In the genomic region with DNA sequence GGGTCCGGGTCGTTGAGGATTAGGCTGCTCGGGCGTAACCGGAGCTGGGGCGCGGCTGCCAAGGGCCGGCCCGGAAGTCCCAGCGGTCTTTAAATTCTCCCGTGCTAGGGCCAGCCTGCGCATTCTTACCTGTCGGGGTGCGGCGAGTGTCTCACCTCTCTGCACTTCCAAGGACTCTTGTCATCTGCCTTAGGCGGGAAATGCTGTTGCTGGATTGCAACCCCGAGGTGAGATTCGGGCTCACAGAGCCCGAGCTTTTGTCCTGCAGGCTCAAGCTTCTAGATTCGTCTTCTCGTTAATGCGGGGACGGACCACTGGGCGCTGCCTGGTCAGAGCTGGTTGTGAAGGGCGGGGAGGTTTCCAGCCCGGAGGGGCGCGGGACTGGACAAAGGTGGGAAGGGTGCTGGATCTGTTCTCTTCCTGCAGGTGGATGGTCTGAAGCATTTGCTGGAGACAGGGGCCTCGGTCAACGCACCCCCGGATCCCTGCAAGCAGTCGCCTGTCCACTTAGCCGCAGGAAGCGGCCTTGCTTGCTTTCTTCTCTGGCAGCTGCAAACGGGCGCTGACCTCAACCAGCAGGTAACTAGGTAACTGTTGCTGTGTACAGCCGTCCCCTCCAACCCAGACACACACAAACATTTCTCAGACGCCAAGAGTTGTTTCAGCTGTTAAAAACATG, we compare ENCODE assay signal across 7 cellular contexts. TPM values are rescaled to one million over a fixed set of nuclear protein-coding genes. Genes with fewer than 3 reads are reported as not detected.
A peak's percentile ranks its signal among the peaks of the same experiment; 100 is the strongest.
DNase-seq lines count a peak whose midpoint lies in the region; ATAC-seq and TF ChIP-seq lines count a peak whose summit lies in the region.

A gene with protein sequence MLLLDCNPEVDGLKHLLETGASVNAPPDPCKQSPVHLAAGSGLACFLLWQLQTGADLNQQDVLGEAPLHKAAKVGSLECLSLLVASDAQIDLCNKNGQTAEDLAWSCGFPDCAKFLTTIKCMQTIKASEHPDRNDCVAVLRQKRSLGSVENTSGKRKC (plus strand): TSS at position 118 of the 679 bp plus-strand sequence. CDS start 83 bp downstream, at position 201.

- CTCF ChIA-PET in WTC11 (lab: Charles Lee), result interaction anchor here (0.6 to 1.9 kb wide), 6 partner anchors 11 to 641 kb away, joined by 3 to 11 read pairs (median 4); a partner anchor contains a TSS

- H3K4me3 Mint-ChIP-seq in WTC11, result peak within 1 kb of the TSS; percentile 78
- peak within 1 kb of the TSS; percentile 96 for H3K4me3 Mint-ChIP-seq in natural killer cell

- peak within 1 kb of the TSS; percentile 93 for H3K27ac Mint-ChIP-seq in WTC11
- H3K27ac Mint-ChIP-seq in natural killer cell, result peak within 1 kb of the TSS; percentile 94 to 97

- peaks cover 3% of the 10 kb centered on the region for H3K9me3 Mint-ChIP-seq in WTC11
- H3K9me3 Mint-ChIP-seq in natural killer cell, result no peaks in the 10 kb centered on the region

- DNase-seq in WTC11 (ENCODE audit: low spot score) (peak; percentile 52), fibroblast of the aortic adventitia (ENCODE audit: low read depth) (peak; percentile 28), natural killer cell (no peak)
- no peak for DNase-seq in stimulated activated naive CD4-positive, alpha-beta T cell (lab: John Stamatoyannopoulos, UW)

- H3K4me1 Mint-ChIP-seq in WTC11 (peaks cover 22% of the 10 kb centered on the region), natural killer cell (peaks cover 25 to 26% of the 10 kb centered on the region in 2 donors)

- intact Hi-C loops in natural killer cell (cut with micrococcal nuclease), result loop anchor here (1.0 to 2.0 kb wide), 2 partner anchors 28 to 74 kb away; a partner anchor contains a TSS

- peaks cover 39% of the 10 kb centered on the region for H3K36me3 Mint-ChIP-seq in WTC11
- H3K36me3 Mint-ChIP-seq in natural killer cell, result no peaks in the 10 kb centered on the region

- peak within 1 kb of the TSS; percentile 82 for H3K4me3 ChIP-seq in fibroblast of the aortic adventitia (ENCODE audit: low read depth, low read length)

- peak; percentile 5 for ATAC-seq in GM18867 (IDR thresholded peaks at IDR 0.05; ENCODE audit: unreplicated experiment)
- peak; percentile 18 for ATAC-seq in WTC11
- no peak for ATAC-seq in natural killer cell
- no peak for ATAC-seq in HG02623 (IDR thresholded peaks at IDR 0.05; ENCODE audit: unreplicated experiment)

- TF ChIP-seq CTCF in WTC11 (IDR thresholded peaks at IDR 0.05) (no peak), fibroblast of the aortic adventitia (IDR thresholded peaks at IDR 0.05; ENCODE audit: insufficient read depth, low read length) (no peak), natural killer cell (IDR thresholded peaks at IDR 0.05) (no peak)

- TF ChIP-seq EP300 in Ishikawa (IDR thresholded peaks at IDR 0.05; ENCODE audit: borderline replicate concordance), result no peak

- H3K27me3 Mint-ChIP-seq in WTC11 (ENCODE audit: low read depth), result no peaks in the 10 kb centered on the region
- no peaks in the 10 kb centered on the region for H3K27me3 Mint-ChIP-seq in natural killer cell (ENCODE audit: low read depth in 2 of 2)

- POLR2A ChIA-PET in WTC11 (lab: Charles Lee), result interaction anchor here (1.2 kb wide), 1 partner anchor 29 kb away, joined by 3 read pairs; a partner anchor contains a TSS

- 0 out of 2 replicates have a peak, but pooled peaks have one; percentile 0 for TF ChIP-seq RAD21 in Ishikawa (IDR thresholded peaks at IDR 0.05; ENCODE audit: low read depth)

TF ChIP-seq in Ishikawa, 13 proteins besides CTCF, POLR2A, EP300 and RAD21:
- TF ChIP-seq TEAD4 (IDR thresholded peaks at IDR 0.05), result peak; percentile 72
- TF ChIP-seq, protein P1, sequence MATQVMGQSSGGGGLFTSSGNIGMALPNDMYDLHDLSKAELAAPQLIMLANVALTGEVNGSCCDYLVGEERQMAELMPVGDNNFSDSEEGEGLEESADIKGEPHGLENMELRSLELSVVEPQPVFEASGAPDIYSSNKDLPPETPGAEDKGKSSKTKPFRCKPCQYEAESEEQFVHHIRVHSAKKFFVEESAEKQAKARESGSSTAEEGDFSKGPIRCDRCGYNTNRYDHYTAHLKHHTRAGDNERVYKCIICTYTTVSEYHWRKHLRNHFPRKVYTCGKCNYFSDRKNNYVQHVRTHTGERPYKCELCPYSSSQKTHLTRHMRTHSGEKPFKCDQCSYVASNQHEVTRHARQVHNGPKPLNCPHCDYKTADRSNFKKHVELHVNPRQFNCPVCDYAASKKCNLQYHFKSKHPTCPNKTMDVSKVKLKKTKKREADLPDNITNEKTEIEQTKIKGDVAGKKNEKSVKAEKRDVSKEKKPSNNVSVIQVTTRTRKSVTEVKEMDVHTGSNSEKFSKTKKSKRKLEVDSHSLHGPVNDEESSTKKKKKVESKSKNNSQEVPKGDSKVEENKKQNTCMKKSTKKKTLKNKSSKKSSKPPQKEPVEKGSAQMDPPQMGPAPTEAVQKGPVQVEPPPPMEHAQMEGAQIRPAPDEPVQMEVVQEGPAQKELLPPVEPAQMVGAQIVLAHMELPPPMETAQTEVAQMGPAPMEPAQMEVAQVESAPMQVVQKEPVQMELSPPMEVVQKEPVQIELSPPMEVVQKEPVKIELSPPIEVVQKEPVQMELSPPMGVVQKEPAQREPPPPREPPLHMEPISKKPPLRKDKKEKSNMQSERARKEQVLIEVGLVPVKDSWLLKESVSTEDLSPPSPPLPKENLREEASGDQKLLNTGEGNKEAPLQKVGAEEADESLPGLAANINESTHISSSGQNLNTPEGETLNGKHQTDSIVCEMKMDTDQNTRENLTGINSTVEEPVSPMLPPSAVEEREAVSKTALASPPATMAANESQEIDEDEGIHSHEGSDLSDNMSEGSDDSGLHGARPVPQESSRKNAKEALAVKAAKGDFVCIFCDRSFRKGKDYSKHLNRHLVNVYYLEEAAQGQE (IDR thresholded peaks at IDR 0.05; ENCODE audit: low read depth), result no peak
- TF ChIP-seq NFIC (IDR thresholded peaks at IDR 0.05), result 0 out of 2 replicates have a peak, but pooled peaks have one; percentile 4
TF ChIP-seq in Ishikawa: peak in this region for 2.

TF ChIP-seq in WTC11, 78 proteins besides CTCF, POLR2A, EP300 and RAD21:
- TF ChIP-seq NR3C1 (CRISPR knock-in tag; conservative IDR thresholded peaks at IDR 0.05; ENCODE audit: low read depth), result no peak
- TF ChIP-seq ETV6 (CRISPR knock-in tag; IDR thresholded peaks at IDR 0.05), result 0 out of 2 replicates have a peak, but pooled peaks have one; percentile 6

RNA-seq across cellular contexts. Expression of the gene that starts here (rescaled TPM):
- total RNA-seq in WTC11 (2021) (3.0 to 6.5 TPM (median 5.6 TPM) in 3 replicates), fibroblast of the aortic adventitia (ENCODE audit: low replicate concordance) (3.9 and 5.0 TPM in 2 replicates), natural killer cell (10 to 100 TPM; 12.9 to 18.6 (median 13.1) TPM)

Comparison
In these comparisons a context has a peak if more than half of its experiments do, and no peak if none do; other contexts are left out.
1. ATAC-seq: peak in GM18867 (single experiment) and WTC11 (single experiment); none in natural killer cell (0 of 3) and HG02623 (single experiment).
2. DNase-seq: peak in WTC11 (single experiment) and fibroblast of the aortic adventitia (single experiment); none in natural killer cell (single experiment) and stimulated activated naive CD4-positive, alpha-beta T cell (0 of 6).